In the genomic region with DNA sequence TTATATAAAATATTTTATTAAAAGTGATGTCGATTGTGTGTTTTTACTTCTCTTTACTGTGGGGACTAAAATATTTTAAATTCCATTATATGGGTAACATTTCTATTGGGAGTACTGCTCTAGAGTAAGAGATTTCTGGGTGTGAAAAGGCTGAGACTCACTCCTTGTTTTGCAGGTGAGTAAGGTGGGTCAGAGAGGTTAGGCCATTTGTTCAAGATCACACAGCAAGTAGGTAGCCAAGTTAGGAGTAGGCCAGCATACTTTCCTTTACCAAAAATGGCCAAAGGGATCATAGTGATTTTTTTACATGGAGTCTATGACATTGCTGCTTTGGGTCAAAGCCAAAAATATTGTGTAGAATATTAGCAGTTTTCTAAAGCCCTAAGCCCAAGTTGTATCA, we compare ENCODE assay signal across 17 cellular contexts.
"Had no signal": no experiment of that assay in that cellular context is flagged by ENCODE, and none has a peak within 500 bp of the region (broad histone marks: within the 10 kb centered on the region; RNA-seq: fewer than 3 reads in every experiment).

No MANE protein-coding gene starts in this region.

- H3K27me3 ChIP-seq: tibial nerve had no signal

- H3K36me3 ChIP-seq: tibial nerve had no signal

- H3K9me3 ChIP-seq: tibial nerve had no signal

- H3K4me3 ChIP-seq: skin epidermis, tibial nerve had no signal

- H3K4me3 Mint-ChIP-seq: activated CD8-positive, alpha-beta memory T cell treated with anti-CD3 and anti-CD28 coated beads, Interleukin-2, amount 10 ng/mL, durations not matched to agents 7 days and 5 days; activated naive CD8-positive, alpha-beta T cell; activated T-cell treated with anti-CD3 and anti-CD28 coated beads, Interleukin-2, amount 50 U/mL, for 4 hours; nephron; T-helper 2 cell treated with Interferon-gamma antibody and Interleukin-4, amounts not matched to agents 5 μg/mL and 100 μg/mL, for 36 hours had no signal

- H3K9me3 Mint-ChIP-seq: activated T-cell treated with anti-CD3 and anti-CD28 coated beads, Interleukin-2, amount 50 U/mL, for 4 hours; nephron; T-helper 2 cell treated with Interferon-gamma antibody and Interleukin-4, amounts not matched to agents 5 μg/mL and 100 μg/mL, for 36 hours had no signal

- ATAC-seq: activated CD8-positive, alpha-beta memory T cell treated with anti-CD3 and anti-CD28 coated beads, Interleukin-2, amount 10 ng/mL, durations not matched to agents 7 days and 5 days; activated T-cell treated with anti-CD3 and anti-CD28 coated beads, Interleukin-2, amount 50 U/mL, for 4 hours; left colon had no signal

- H3K27ac ChIP-seq: skin epidermis, tibial nerve had no signal

- H3K27me3 Mint-ChIP-seq: activated CD8-positive, alpha-beta memory T cell treated with anti-CD3 and anti-CD28 coated beads, Interleukin-2, amount 10 ng/mL, durations not matched to agents 7 days and 5 days; activated naive CD8-positive, alpha-beta T cell had no signal

- DNase-seq: activated CD4-positive, alpha-beta T cell treated with anti-CD3 and anti-CD28 coated beads for 1 hour; activated CD4-positive, alpha-beta T cell treated with anti-CD3 and anti-CD28 coated beads, Interleukin-2, amount 50 U/mL, for 48 hours; activated CD8-positive, alpha-beta memory T cell treated with anti-CD3 and anti-CD28 coated beads, Interleukin-2, amount 10 ng/mL, durations not matched to agents 7 days and 5 days; activated gamma-delta T cell; activated T-cell treated with anti-CD3 and anti-CD28 coated beads, Interleukin-2, amount 50 U/mL, for 4 hours; amygdala; cerebellar nuclear complex; dermis blood vessel endothelial cell; glutamatergic neuron; left colon; mesenchymal stem cell; stimulated activated CD4-positive, alpha-beta T cell treated with anti-CD3 and anti-CD28 coated beads, Interleukin-4, amount 100 ng/mL, for 4 hours had no signal

- H3K27ac Mint-ChIP-seq: activated CD8-positive, alpha-beta memory T cell treated with anti-CD3 and anti-CD28 coated beads, Interleukin-2, amount 10 ng/mL, durations not matched to agents 7 days and 5 days; activated naive CD8-positive, alpha-beta T cell; T-helper 2 cell treated with Interferon-gamma antibody and Interleukin-4, amounts not matched to agents 5 μg/mL and 100 μg/mL, for 36 hours had no signal
